ENCODE assay signal across 1 cellular context in the genomic region with DNA sequence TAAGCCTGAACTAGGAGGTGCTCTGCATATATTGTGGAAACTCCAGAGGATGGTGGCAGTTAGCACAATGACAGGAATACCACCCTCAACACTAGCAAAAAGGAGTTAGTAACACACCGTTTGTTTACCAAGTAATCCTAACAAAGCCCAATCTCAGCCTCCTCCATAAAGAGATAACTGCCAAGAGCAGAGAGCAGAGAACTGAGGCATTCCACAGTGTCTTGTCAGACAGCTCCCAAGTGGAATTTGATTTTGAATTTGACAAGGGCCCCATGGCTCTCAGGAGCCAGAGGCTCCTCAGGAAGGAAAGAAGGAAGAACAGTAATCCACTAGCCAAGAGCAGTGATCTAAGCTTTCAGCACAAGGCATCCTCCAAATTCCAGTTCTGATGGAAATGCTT.
TF ChIP-seq lines count a peak whose summit lies in the region.

No MANE protein-coding gene starts in this region.

TF ChIP-seq in SK-N-SH treated with all-trans-retinoic acid at 6 μM for 48 hours, 23 proteins besides CTCF, POLR2A, EP300 and RAD21 (continued from another document):
- TF ChIP-seq, protein P1, sequence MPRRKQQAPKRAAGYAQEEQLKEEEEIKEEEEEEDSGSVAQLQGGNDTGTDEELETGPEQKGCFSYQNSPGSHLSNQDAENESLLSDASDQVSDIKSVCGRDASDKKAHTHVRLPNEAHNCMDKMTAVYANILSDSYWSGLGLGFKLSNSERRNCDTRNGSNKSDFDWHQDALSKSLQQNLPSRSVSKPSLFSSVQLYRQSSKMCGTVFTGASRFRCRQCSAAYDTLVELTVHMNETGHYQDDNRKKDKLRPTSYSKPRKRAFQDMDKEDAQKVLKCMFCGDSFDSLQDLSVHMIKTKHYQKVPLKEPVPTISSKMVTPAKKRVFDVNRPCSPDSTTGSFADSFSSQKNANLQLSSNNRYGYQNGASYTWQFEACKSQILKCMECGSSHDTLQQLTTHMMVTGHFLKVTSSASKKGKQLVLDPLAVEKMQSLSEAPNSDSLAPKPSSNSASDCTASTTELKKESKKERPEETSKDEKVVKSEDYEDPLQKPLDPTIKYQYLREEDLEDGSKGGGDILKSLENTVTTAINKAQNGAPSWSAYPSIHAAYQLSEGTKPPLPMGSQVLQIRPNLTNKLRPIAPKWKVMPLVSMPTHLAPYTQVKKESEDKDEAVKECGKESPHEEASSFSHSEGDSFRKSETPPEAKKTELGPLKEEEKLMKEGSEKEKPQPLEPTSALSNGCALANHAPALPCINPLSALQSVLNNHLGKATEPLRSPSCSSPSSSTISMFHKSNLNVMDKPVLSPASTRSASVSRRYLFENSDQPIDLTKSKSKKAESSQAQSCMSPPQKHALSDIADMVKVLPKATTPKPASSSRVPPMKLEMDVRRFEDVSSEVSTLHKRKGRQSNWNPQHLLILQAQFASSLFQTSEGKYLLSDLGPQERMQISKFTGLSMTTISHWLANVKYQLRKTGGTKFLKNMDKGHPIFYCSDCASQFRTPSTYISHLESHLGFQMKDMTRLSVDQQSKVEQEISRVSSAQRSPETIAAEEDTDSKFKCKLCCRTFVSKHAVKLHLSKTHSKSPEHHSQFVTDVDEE (CRISPR knock-in tag; IDR thresholded peaks at IDR 0.05): no peak
- TF ChIP-seq ZFP30 (CRISPR knock-in tag; IDR thresholded peaks at IDR 0.05) (no peak), ESRRG (CRISPR knock-in tag; IDR thresholded peaks at IDR 0.05) (no peak), CSDC2 (CRISPR knock-in tag; IDR thresholded peaks at IDR 0.05) (no peak)
- TF ChIP-seq, protein P2, sequence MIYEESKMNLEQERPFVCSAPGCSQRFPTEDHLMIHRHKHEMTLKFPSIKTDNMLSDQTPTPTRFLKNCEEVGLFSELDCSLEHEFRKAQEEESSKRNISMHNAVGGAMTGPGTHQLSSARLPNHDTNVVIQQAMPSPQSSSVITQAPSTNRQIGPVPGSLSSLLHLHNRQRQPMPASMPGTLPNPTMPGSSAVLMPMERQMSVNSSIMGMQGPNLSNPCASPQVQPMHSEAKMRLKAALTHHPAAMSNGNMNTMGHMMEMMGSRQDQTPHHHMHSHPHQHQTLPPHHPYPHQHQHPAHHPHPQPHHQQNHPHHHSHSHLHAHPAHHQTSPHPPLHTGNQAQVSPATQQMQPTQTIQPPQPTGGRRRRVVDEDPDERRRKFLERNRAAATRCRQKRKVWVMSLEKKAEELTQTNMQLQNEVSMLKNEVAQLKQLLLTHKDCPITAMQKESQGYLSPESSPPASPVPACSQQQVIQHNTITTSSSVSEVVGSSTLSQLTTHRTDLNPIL (CRISPR knock-in tag; IDR thresholded peaks at IDR 0.05; ENCODE audit: low read depth): no peak
TF ChIP-seq in SK-N-SH treated with all-trans-retinoic acid at 6 μM for 48 hours: peak in this region for 0.
